Comparison of ENCODE assay signal across 1 cellular context in genomic region chr19:45765365-45766292, GRCh38.
A peak's percentile ranks its signal among the peaks of the same experiment; 100 is the strongest.
TF ChIP-seq lines count a peak whose summit lies in the region.

No MANE protein-coding gene starts in this region.

TF ChIP-seq in K562, 482 proteins besides CTCF, POLR2A, EP300 and RAD21:
- peak; percentile 58; the same call in 1 of the 2 replicates for TF ChIP-seq POLR2G (IDR thresholded peaks at IDR 0.05; ENCODE audit: low read depth, low read length)
- TF ChIP-seq ZNF507 (tag; conservative IDR thresholded peaks at IDR 0.05): no peak
- peak; percentile 5 for TF ChIP-seq RBM22 (IDR thresholded peaks at IDR 0.05; ENCODE audit: low read depth, low read length, poor library complexity, severe bottlenecking)
- TF ChIP-seq NFIC (IDR thresholded peaks at IDR 0.05): peak; percentile 47
- 0 out of 2 replicates have a peak, but pooled peaks have one; percentile 31 for TF ChIP-seq ZBTB33 (CRISPR knock-in tag; IDR thresholded peaks at IDR 0.05)
- no peak for TF ChIP-seq RERE (CRISPR knock-in tag; IDR thresholded peaks at IDR 0.05; ENCODE audit: borderline replicate concordance)
- TF ChIP-seq FIP1L1 (IDR thresholded peaks at IDR 0.05; ENCODE audit: low read depth, low read length, poor library complexity, severe bottlenecking): peak; percentile 16
